8 cellular contexts compared by ENCODE assay signal in the genomic region with DNA sequence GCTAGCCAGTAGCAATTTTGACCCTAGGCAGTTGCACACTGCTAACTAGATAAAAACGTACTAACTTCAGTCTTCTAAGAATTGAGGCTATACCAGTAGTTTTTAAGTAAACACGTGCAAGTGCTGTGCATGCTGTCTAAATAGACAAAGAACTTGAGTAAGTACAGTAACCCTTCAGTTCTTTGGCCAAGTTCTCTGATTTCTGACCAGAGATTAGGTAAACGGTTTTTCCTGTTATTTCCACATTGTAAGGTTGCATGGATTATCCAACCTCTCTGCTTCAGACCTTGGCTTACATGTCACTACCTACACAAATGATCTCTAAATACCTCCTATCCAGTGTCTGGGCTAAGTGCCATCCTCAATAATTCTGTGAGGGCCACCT. TPM values are rescaled to one million over a fixed set of nuclear protein-coding genes. Genes with fewer than 3 reads are reported as not detected.
DNase-seq lines count a peak whose midpoint lies in the region; ATAC-seq and TF ChIP-seq lines count a peak whose summit lies in the region.

No MANE protein-coding gene starts in this region.

- POLR2A ChIA-PET in naive thymus-derived CD4-positive, alpha-beta T cell (lab: Charles Lee) = interaction anchor here (0.6 to 2.0 kb wide), 13 partner anchors 13 to 600 kb away, joined by 3 to 13 read pairs (median 4); a partner anchor contains a TSS

- ATAC-seq in naive thymus-derived CD4-positive, alpha-beta T cell = no peak
- no peak for ATAC-seq in GM21529 (IDR thresholded peaks at IDR 0.05; ENCODE audit: unreplicated experiment)

- peak overlapping the region; percentile 67 for H3K27ac ChIP-seq in KOPT-K1 (ENCODE audit: low read depth, low read length, poor library complexity, severe bottlenecking)
- peak overlapping the region; percentile 50 for H3K27ac ChIP-seq in cingulate gyrus (ENCODE audit: low read depth, low read length)
- peak overlapping the region; percentile 14 for H3K27ac ChIP-seq in naive thymus-derived CD4-positive, alpha-beta T cell (ENCODE audit: low read depth, low read length)

- peak overlapping the region; percentile 63 to 89 (median 85) for H3K27ac Mint-ChIP-seq in naive thymus-derived CD4-positive, alpha-beta T cell

- peaks cover 16 to 36% (median 29%) of the 10 kb centered on the region in 7 donors for H3K4me1 Mint-ChIP-seq in naive thymus-derived CD4-positive, alpha-beta T cell

- H3K9me3 Mint-ChIP-seq in naive thymus-derived CD4-positive, alpha-beta T cell = no peaks in the 10 kb centered on the region

- DNase-seq in BE2C = no peak
- no peak for DNase-seq in naive thymus-derived CD4-positive, alpha-beta T cell
- DNase-seq in NCI-H1417 treated with DMSO at 0.1 percent for 48 hours (lab: John Stamatoyannopoulos, UW) = no peak
- DNase-seq in SHP77 treated with DMSO at 0.1 percent for 48 hours (lab: John Stamatoyannopoulos, UW) = no peak
- DNase-seq in HCEC 1CT = no peak

- no peaks in the 10 kb centered on the region for H3K27me3 Mint-ChIP-seq in naive thymus-derived CD4-positive, alpha-beta T cell

- H3K36me3 Mint-ChIP-seq in naive thymus-derived CD4-positive, alpha-beta T cell = peaks cover 0 to 6% (median 0%) of the 10 kb centered on the region in 5 donors

- no peaks in the 10 kb centered on the region for H3K36me3 ChIP-seq in BE2C
- H3K36me3 ChIP-seq in KOPT-K1 (ENCODE audit: insufficient read depth, low read length) = peaks cover 27% of the 10 kb centered on the region
- H3K36me3 ChIP-seq in naive thymus-derived CD4-positive, alpha-beta T cell (ENCODE audit: control insufficient read depth in 2 of 3, insufficient read depth in 3 of 3, low read length in 3 of 3) = peaks cover 0 to 1% (median 0%) of the 10 kb centered on the region in 3 experiments

- H3K4me1 ChIP-seq in BE2C = peaks cover 4% of the 10 kb centered on the region
- H3K4me1 ChIP-seq in naive thymus-derived CD4-positive, alpha-beta T cell (ENCODE audit: control insufficient read depth in 2 of 2, insufficient read depth in 2 of 2, low read length in 2 of 2) = peaks cover 16 to 22% of the 10 kb centered on the region in 2 donors

- intact Hi-C loops in naive thymus-derived CD4-positive, alpha-beta T cell (cut with micrococcal nuclease) = loop anchor here (1.0 to 10.0 kb wide), 18 partner anchors 12 to 785 kb away; a partner anchor contains a TSS

- H3K4me3 ChIP-seq in BE2C (ENCODE audit: low read depth, low read length) = peak overlapping the region; percentile 91
- H3K4me3 ChIP-seq in naive thymus-derived CD4-positive, alpha-beta T cell (ENCODE audit: low read length) = peak overlapping the region; percentile 97

- TF ChIP-seq CTCF in BE2C (IDR thresholded peaks at IDR 0.05; ENCODE audit: low read depth, low read length) = no peak

- no peaks in the 10 kb centered on the region for H3K9me3 ChIP-seq in BE2C
- H3K9me3 ChIP-seq in KOPT-K1 (ENCODE audit: insufficient read depth, low read length, poor library complexity, severe bottlenecking) = no peaks in the 10 kb centered on the region
- no peaks in the 10 kb centered on the region for H3K9me3 ChIP-seq in naive thymus-derived CD4-positive, alpha-beta T cell (ENCODE audit: control insufficient read depth in 2 of 3, low read length in 3 of 3)

- peak overlapping the region; percentile 82 to 91 (median 90) for H3K4me3 Mint-ChIP-seq in naive thymus-derived CD4-positive, alpha-beta T cell

- H3K27me3 ChIP-seq in BE2C = no peaks in the 10 kb centered on the region
- H3K27me3 ChIP-seq in naive thymus-derived CD4-positive, alpha-beta T cell (ENCODE audit: control insufficient read depth in 2 of 2, insufficient read depth in 2 of 2, low read length in 2 of 2) = no peaks in the 10 kb centered on the region

- CTCF ChIA-PET in naive thymus-derived CD4-positive, alpha-beta T cell (lab: Charles Lee) = interaction anchor here (0.6 to 6.5 kb wide), 25 partner anchors 10 to 602 kb away, joined by 3 to 76 read pairs (median 4); a partner anchor contains a TSS

RNA-seq across cellular contexts. Expression of a gene that starts 0.9 kb away (rescaled TPM):
- polyA plus RNA-seq in BE2C (2012; ENCODE audit: insufficient read depth, insufficient read length, low read depth) = 34.2 TPM
- 10 to 100 TPM in 1 of 5 experiments, 1 to 10 TPM in 4; 4.1 to 11.7 (median 9.1) TPM for total RNA-seq in naive thymus-derived CD4-positive, alpha-beta T cell
- 1 to 10 TPM; 4.5 to 7.2 TPM for polyA plus RNA-seq in naive thymus-derived CD4-positive, alpha-beta T cell

Comparison
In these comparisons a context has a peak if more than half of its experiments do, and no peak if none do; other contexts are left out.
1. H3K27ac ChIP-seq: peak in every context shown above with its lines; median percentile 67 in KOPT-K1; 50 in cingulate gyrus; 14 in naive thymus-derived CD4-positive, alpha-beta T cell.